In genomic region chr9:121074370-121075250, GRCh38 we compare ENCODE assay signal across 8 cellular contexts. TPM values are rescaled to one million over a fixed set of nuclear protein-coding genes. Genes with fewer than 3 reads are reported as not detected.
DNase-seq lines count a peak whose midpoint lies in the region; ATAC-seq and TF ChIP-seq lines count a peak whose summit lies in the region.

TSS of gene CNTRL (plus strand) at chr9:121074955. CDS start at chr9:121088327, 13,372 bp downstream.

- no peaks in the 10 kb centered on the region; the same call in 1 of the 2 replicates for H3K36me3 Mint-ChIP-seq in HFFc6 (ENCODE audit: low read depth)

- H3K4me1 Mint-ChIP-seq in HFFc6 (ENCODE audit: low read depth) = peaks cover 33% of the 10 kb centered on the region

- peak within 1 kb of the TSS; percentile 4 for H2BK5ac ChIP-seq in neuronal stem cell (ENCODE audit: low read length)

- H3K4me2 ChIP-seq in neuronal stem cell (ENCODE audit: insufficient read depth, low read length, poor library complexity, severe bottlenecking) = peak within 1 kb of the TSS; percentile 91

- peak within 1 kb of the TSS; percentile 22 for H2BK15ac ChIP-seq in neuronal stem cell (ENCODE audit: low read length)

- TF ChIP-seq CTCF in HFFc6 (IDR thresholded peaks at IDR 0.05) = no peak; the same call in 1 of the 2 replicates
- no peak for TF ChIP-seq CTCF in NB4 (IDR thresholded peaks at IDR 0.05; ENCODE audit: low read depth, low read length)
- no peak for TF ChIP-seq CTCF in foreskin keratinocyte (conservative IDR thresholded peaks at IDR 0.05)

- H3K23ac ChIP-seq in neuronal stem cell (ENCODE audit: low read depth, low read length, poor library complexity) = peak within 1 kb of the TSS; percentile 12

- H3K4me3 ChIP-seq in NB4 (ENCODE audit: low read depth, low read length) = peak within 1 kb of the TSS; percentile 95
- H3K4me3 ChIP-seq in neuronal stem cell (ENCODE audit: low read length in 2 of 2) = peak within 1 kb of the TSS; percentile 86 to 89
- peak within 1 kb of the TSS; percentile 72 to 94 (median 87) for H3K4me3 ChIP-seq in subcutaneous abdominal adipose tissue (ENCODE audit: low read depth in 1 of 5, low read length in 5 of 5)

- H3K18ac ChIP-seq in neuronal stem cell (ENCODE audit: low read length) = peak within 1 kb of the TSS; percentile 99

- in situ Hi-C loops in SK-MEL-5 (cut with HindIII; ENCODE audit: low pct_unique_long_range_greater_than_20kb, low sequenced_read_pairs) = no loop called here

- H3K27ac ChIP-seq in foreskin keratinocyte = peak within 1 kb of the TSS; percentile 99
- peak within 1 kb of the TSS; percentile 91 for H3K27ac ChIP-seq in neuronal stem cell (replicated peaks; ENCODE audit: low read length)
- peak within 1 kb of the TSS; percentile 70 for H3K27ac ChIP-seq in subcutaneous abdominal adipose tissue (ENCODE audit: low read depth, low read length)

- no peaks in the 10 kb centered on the region for H3K36me3 ChIP-seq in neuronal stem cell (replicated peaks in 1 of 2; ENCODE audit: control insufficient read depth in 2 of 2, insufficient read depth in 2 of 2, low read length in 2 of 2)
- no peaks in the 10 kb centered on the region for H3K36me3 ChIP-seq in subcutaneous abdominal adipose tissue (ENCODE audit: control insufficient read depth in 5 of 5, insufficient read depth in 5 of 5, low read length in 5 of 5)

- H3K14ac ChIP-seq in neuronal stem cell (ENCODE audit: low read length) = peak within 1 kb of the TSS; percentile 95

- H3K27me3 ChIP-seq in foreskin keratinocyte (no peaks in the 10 kb centered on the region), neuronal stem cell (ENCODE audit: control insufficient read depth in 3 of 3, insufficient read depth in 3 of 3, low read depth in 1 of 3, low read length in 3 of 3) (no peaks in the 10 kb centered on the region), subcutaneous abdominal adipose tissue (ENCODE audit: control insufficient read depth in 5 of 5, insufficient read depth in 4 of 5, low read length in 5 of 5) (no peaks in the 10 kb centered on the region)

- peak within 1 kb of the TSS; percentile 95 for H3K27ac Mint-ChIP-seq in HFFc6

- H3K4me3 Mint-ChIP-seq in HFFc6 = peak within 1 kb of the TSS; percentile 95

- H3K9me3 ChIP-seq in neuronal stem cell (replicated peaks in 1 of 2; ENCODE audit: control insufficient read depth in 2 of 2, insufficient read depth in 1 of 2, low read depth in 1 of 2, low read length in 2 of 2) (peaks cover 0 to 5% of the 10 kb centered on the region in 2 donors), subcutaneous abdominal adipose tissue (ENCODE audit: control insufficient read depth in 5 of 5, low read length in 5 of 5) (no peaks in the 10 kb centered on the region)

- H4K91ac ChIP-seq in neuronal stem cell (ENCODE audit: low read depth, low read length, poor library complexity) = peak within 1 kb of the TSS; percentile 94

- peaks cover 2% of the 10 kb centered on the region for H3K79me1 ChIP-seq in neuronal stem cell (ENCODE audit: low read depth, low read length)

- no peak within 1 kb of the TSS for H2AK5ac ChIP-seq in neuronal stem cell (ENCODE audit: low read depth, low read length)

- peak within 1 kb of the TSS; percentile 22 for H2BK120ac ChIP-seq in neuronal stem cell (ENCODE audit: low read depth, low read length)

- H2BK12ac ChIP-seq in neuronal stem cell (ENCODE audit: low read length) = peak within 1 kb of the TSS; percentile 60

- no peak within 1 kb of the TSS for H3K4ac ChIP-seq in neuronal stem cell (ENCODE audit: low read length)

- ATAC-seq in foreskin keratinocyte = peak; percentile 89

- peaks cover 2% of the 10 kb centered on the region for H3K27me3 Mint-ChIP-seq in HFFc6 (ENCODE audit: insufficient read depth)

- peak within 1 kb of the TSS; percentile 98 for H2AFZ ChIP-seq in neuronal stem cell (ENCODE audit: low read length)

- H4K8ac ChIP-seq in neuronal stem cell (ENCODE audit: low read depth, low read length) = no peak within 1 kb of the TSS

- H3K4me1 ChIP-seq in foreskin keratinocyte (no peaks in the 10 kb centered on the region), neuronal stem cell (ENCODE audit: control insufficient read depth in 2 of 2, insufficient read depth in 1 of 2, low read depth in 1 of 2, low read length in 2 of 2) (peaks cover 0 to 6% of the 10 kb centered on the region in 2 donors), subcutaneous abdominal adipose tissue (ENCODE audit: control insufficient read depth in 5 of 5, insufficient read depth in 5 of 5, low read length in 5 of 5) (peaks cover 0 to 38% (median 29%) of the 10 kb centered on the region in 5 donors)

- H3K9ac ChIP-seq in neuronal stem cell (ENCODE audit: low read depth, low read length, poor library complexity) = peak within 1 kb of the TSS; percentile 93
- peak within 1 kb of the TSS in 4 of 5 donors; percentile 56 to 83 (median 68) for H3K9ac ChIP-seq in subcutaneous abdominal adipose tissue (ENCODE audit: low read length in 5 of 5)

- H3K9me3 Mint-ChIP-seq in HFFc6 = no peaks in the 10 kb centered on the region

- peak; percentile 44 for DNase-seq in GM04503 (ENCODE audit: low read depth)
- DNase-seq in HFFc6 = peak; percentile 85
- peak; percentile 97 for DNase-seq in NB4 (ENCODE audit: low read depth)
- peak; percentile 85 for DNase-seq in SK-MEL-5 (ENCODE audit: low read depth, low spot score)
- peak; percentile 59 to 66 (median 62) for DNase-seq in activated naive CD4-positive, alpha-beta T cell (lab: John Stamatoyannopoulos, UW)
- peak; percentile 69 to 79 for DNase-seq in foreskin keratinocyte
- peak; percentile 86 for DNase-seq in neuronal stem cell (ENCODE audit: low spot score)

- TF ChIP-seq POLR2A in NB4 (IDR thresholded peaks at IDR 0.05; ENCODE audit: extremely low read depth, insufficient read length) = peak; percentile 69

- no CpG with 5 or more reads among the region's 85 CpGs for WGBS in neuronal stem cell (ENCODE audit: extremely low coverage in 2 of 2, insufficient read length in 2 of 2, insufficient replicate concordance in 1 of 2), 2 donors

RNA-seq across cellular contexts. Expression of gene CNTRL, which starts in this region (rescaled TPM):
- total RNA-seq in HFFc6 (2021; fragmentation: NEBNext Ultra II Directional; extraction: Animal tissue kit (Norgen Biotek cat#: 25700)) = 10 to 100 TPM in 2 of 6 experiments, 1 to 10 TPM in 4; 3.8 to 10.4 (median 8.8) TPM
- 27.2 and 28.9 TPM in 2 replicates for total RNA-seq in SK-MEL-5 (2014; rRNA removed; shearing (Covaris generic))
- polyA plus RNA-seq in SK-MEL-5 (2015; cell fraction: cytosol; rRNA removed) = 15.9 and 21.2 TPM in 2 replicates
- polyA plus RNA-seq in SK-MEL-5 (2015; cell fraction: nucleus; rRNA removed) = 36.1 and 40.0 TPM in 2 replicates
- 10.5 and 11.1 TPM in 2 replicates for total RNA-seq in foreskin keratinocyte
- polyA plus RNA-seq in foreskin keratinocyte = 3.2 and 3.8 TPM in 2 replicates
- 18.0 TPM for polyA plus RNA-seq in neuronal stem cell (2013, experiment 1 of 2)
- polyA plus RNA-seq in neuronal stem cell (2013, experiment 2 of 2) = 17.4 TPM

Comparison
In these comparisons a context has a peak if more than half of its experiments do, and no peak if none do; other contexts are left out.
1. Peak in every context shown above with its lines: DNase-seq, ATAC-seq, H3K4me3 ChIP-seq and H3K27ac ChIP-seq.
2. DNase-seq: peak in every context shown above with its lines; median percentile 97 in NB4; 86 in neuronal stem cell; 85 in HFFc6; 85 in SK-MEL-5; 74 in foreskin keratinocyte; 62 in activated naive CD4-positive, alpha-beta T cell; 44 in GM04503.